In genomic region chr5:175377816-175378215, GRCh38 we compare ENCODE assay signal across 19 cellular contexts.
"Had no signal": no experiment of that assay in that cellular context is flagged by ENCODE, and none has a peak within 500 bp of the region (broad histone marks: within the 10 kb centered on the region; RNA-seq: fewer than 3 reads in every experiment).

No MANE protein-coding gene starts in this region.

- H3K36me3 ChIP-seq: colonic mucosa, esophagus muscularis mucosa, gastroesophageal sphincter, prostate gland, spleen had no signal

- DNase-seq: activated CD8-positive, alpha-beta memory T cell treated with anti-CD3 and anti-CD28 coated beads for 24 hours; activated CD8-positive, alpha-beta memory T cell treated with anti-CD3 and anti-CD28 coated beads, Interleukin-2, amount 50 U/mL, for 48 hours; activated effector memory CD4-positive, alpha-beta T cell treated with Interleukin-2 at 50 U/mL for 16 hours; activated naive CD4-positive, alpha-beta T cell treated with anti-CD3 and anti-CD28 coated beads for 36 hours; activated naive CD8-positive, alpha-beta T cell treated with anti-CD3 and anti-CD28 coated beads, Interleukin-2, amount 10 ng/mL, durations not matched to agents 7 days and 5 days; activated T-cell treated with anti-CD3 and anti-CD28 coated beads, Interleukin-2, amount 50 U/mL, for 48 hours; amniotic stem cell; dorsolateral prefrontal cortex; effector memory CD8-positive, alpha-beta T cell; head of caudate nucleus; left colon; spleen; stimulated activated CD4-positive, alpha-beta T cell treated with anti-CD3 and anti-CD28 coated beads, Interleukin-4, amount 100 ng/mL, for 1 hour; stimulated activated naive CD4-positive, alpha-beta T cell treated with Interleukin-2 at 50 U/mL for 16 hours; T-helper 2 cell had no signal

- H3K9me3 ChIP-seq: colonic mucosa, esophagus muscularis mucosa, gastroesophageal sphincter, prostate gland, spleen had no signal

- H3K27ac ChIP-seq: dorsolateral prefrontal cortex, esophagus muscularis mucosa, gastroesophageal sphincter, prostate gland, spleen had no signal

- H3K4me3 ChIP-seq: colonic mucosa, dorsolateral prefrontal cortex, esophagus muscularis mucosa, gastroesophageal sphincter, prostate gland, spleen had no signal

- H3K4me1 ChIP-seq: colonic mucosa, esophagus muscularis mucosa, gastroesophageal sphincter, spleen had no signal

- H3K27me3 ChIP-seq: colonic mucosa, dorsolateral prefrontal cortex had no signal
